9 cellular contexts compared by ENCODE assay signal in genomic region chr12:49342914-49343731, GRCh38. TPM values are rescaled to one million over a fixed set of nuclear protein-coding genes. Genes with fewer than 3 reads are reported as not detected.
A peak's percentile ranks its signal among the peaks of the same experiment; 100 is the strongest.
DNase-seq lines count a peak whose midpoint lies in the region; ATAC-seq and TF ChIP-seq lines count a peak whose summit lies in the region.
"Had no signal": no experiment of that assay in that cellular context is flagged by ENCODE, and none has a peak within 500 bp of the region (broad histone marks: within the 10 kb centered on the region; RNA-seq: fewer than 3 reads in every experiment).

No MANE protein-coding gene starts in this region.

- peak overlapping the region; percentile 26; the same call in 1 of the 2 replicates for H3K4me2 ChIP-seq in PC-9

- H3K4me3 ChIP-seq in PC-9, result no peak overlapping the region
- H3K4me3 ChIP-seq in duodenal mucosa (ENCODE audit: low read depth in 1 of 2, low read length in 2 of 2), result peak overlapping the region; percentile 51 to 60

- peaks cover 26% of the 10 kb centered on the region for H3K4me1 ChIP-seq in PC-9 (replicated peaks; ENCODE audit: insufficient read depth)
- peaks cover 51 to 59% of the 10 kb centered on the region in 2 donors for H3K4me1 ChIP-seq in duodenal mucosa (ENCODE audit: control insufficient read depth in 1 of 2, insufficient read depth in 2 of 2, low read length in 2 of 2)

- peaks cover 45% of the 10 kb centered on the region for H3K27me3 ChIP-seq in PC-9 (ENCODE audit: insufficient read depth, low read depth)
- H3K27me3 ChIP-seq in duodenal mucosa (ENCODE audit: control insufficient read depth in 1 of 2, insufficient read depth in 2 of 2, low read length in 2 of 2), result peaks cover 37 to 44% of the 10 kb centered on the region in 2 donors

- BruUV-seq in PC-9 (replicated peaks; lab: Mats Ljungman, UMichigan), result no TSS peak

- no peaks in the 10 kb centered on the region for H3K36me3 ChIP-seq in PC-9 (ENCODE audit: low read depth)
- H3K36me3 ChIP-seq in duodenal mucosa (ENCODE audit: control insufficient read depth in 1 of 2, insufficient read depth in 2 of 2, low read length in 2 of 2), result no peaks in the 10 kb centered on the region

- no peaks in the 10 kb centered on the region for H3K9me3 ChIP-seq in PC-9 (ENCODE audit: insufficient read depth, low read depth)
- H3K9me3 ChIP-seq in duodenal mucosa (ENCODE audit: control insufficient read depth in 1 of 2, low read length in 2 of 2), result no peaks in the 10 kb centered on the region

- peaks cover 12% of the 10 kb centered on the region; the same call in 1 of the 2 replicates for H3F3A ChIP-seq in PC-9 (ENCODE audit: insufficient read depth, low read depth)

- CTCF ChIA-PET in PC-9 (lab: Charles Lee), result interaction anchor here (0.6 to 1.2 kb wide), 3 partner anchors 12 to 77 kb away, joined by 3 to 6 read pairs (median 4); no protein-coding TSS in a partner anchor

- no peaks in the 10 kb centered on the region for H3K9me2 ChIP-seq in PC-9 (ENCODE audit: insufficient read depth)

- peak overlapping the region in 1 of 2 donors; percentile 38 for H3K9ac ChIP-seq in duodenal mucosa (ENCODE audit: low read depth in 1 of 2, low read length in 2 of 2)

- no peaks in the 10 kb centered on the region for H4K20me1 ChIP-seq in PC-9 (ENCODE audit: insufficient read depth)

- DNase-seq in GM10266 (ENCODE audit: extremely low spot score), result peak; percentile 57
- DNase-seq in PC-9, result no peak
- no peak for DNase-seq in omental fat pad (ENCODE audit: low spot score)
- no peak for DNase-seq in NK-92 (lab: John Stamatoyannopoulos, UW; ENCODE audit: unreplicated experiment)
- no peak for DNase-seq in T1000 (lab: John Stamatoyannopoulos, UW)
- DNase-seq in dermis blood vessel endothelial cell, result no peak
- DNase-seq in SIG-M5 treated with dmso at 0.1 percent for 504 hours (lab: John Stamatoyannopoulos, UW; ENCODE audit: unreplicated experiment), result no peak

- H3K79me2 ChIP-seq in PC-9 (ENCODE audit: low read depth), result no peaks in the 10 kb centered on the region

- no peak overlapping the region for H3K27ac ChIP-seq in PC-9
- H3K27ac ChIP-seq in duodenal mucosa (ENCODE audit: low read depth, low read length), result no peak overlapping the region

- POLR2A ChIA-PET in PC-9 (lab: Charles Lee; ENCODE audit: unreplicated experiment), result interaction anchor here (0.6 kb wide), 1 partner anchor 100 kb away, joined by 7 read pairs; no protein-coding TSS in a partner anchor

- intact Hi-C loops in PC-9 (cut with micrococcal nuclease; ENCODE audit: unreplicated experiment), result loop anchor here (5.0 kb wide), 1 partner anchor 281 kb away; the partner anchor contains the start of gene KMT2D

- ATAC-seq in omental fat pad (ENCODE audit: low FRiP score), result peak; percentile 38

- TF ChIP-seq CTCF in GM10266 (IDR thresholded peaks at IDR 0.05; ENCODE audit: control insufficient read depth, insufficient read depth, low read depth, missing control alignments), result no peak
- no peak for TF ChIP-seq CTCF in PC-9 (conservative IDR thresholded peaks at IDR 0.05)
- TF ChIP-seq CTCF in omental fat pad (IDR thresholded peaks at IDR 0.05), result no peak

- no peak overlapping the region for H2AFZ ChIP-seq in PC-9

RNA-seq across cellular contexts. Expression of gene DNAJC22, which starts 3.6 kb away (rescaled TPM):
- total RNA-seq in PC-9 (2021) (3.7 and 4.7 TPM in 2 replicates), omental fat pad (1 to 10 TPM in 3 of 4 donors, not detected in 1; 1.8 to 9.2 (median 3.0) TPM), dermis blood vessel endothelial cell (0.85 and 1.1 TPM in 2 replicates)

RNA-seq across cellular contexts. Expression of gene C1QL4, which starts 6.1 kb away (rescaled TPM):
- total RNA-seq in PC-9 (2021) (0.18 and 0.22 TPM in 2 replicates), omental fat pad (1 to 10 TPM in 1 of 4 donors, under 1 TPM in 1, not detected in 2; 0.65 to 1.1 TPM), dermis blood vessel endothelial cell (under 0.01 TPM in 1 of 2 replicates, not detected in the other)
- total RNA-seq: kidney epithelial cell had no signal

RNA-seq across cellular contexts. Expression of gene TROAP, which starts 20.1 kb away (rescaled TPM):
- total RNA-seq in PC-9 (2021), result 79.4 and 79.9 TPM in 2 replicates
- 1 to 10 TPM in 1 of 4 donors, under 1 TPM in 1, not detected in 2; 0.37 to 1.6 TPM for total RNA-seq in omental fat pad
- total RNA-seq in dermis blood vessel endothelial cell, result 4.3 and 14.6 TPM in 2 replicates

RNA-seq across cellular contexts. Expression of gene SPATS2, which starts 24.1 kb away (rescaled TPM):
- total RNA-seq in PC-9 (2021), result 65.1 and 84.3 TPM in 2 replicates
- total RNA-seq in omental fat pad, result 10 to 100 TPM in 2 of 4 donors, 1 to 10 TPM in 2; 8.0 to 16.2 (median 9.7) TPM
- 23.0 and 30.2 TPM in 2 replicates for total RNA-seq in dermis blood vessel endothelial cell

RNA-seq across cellular contexts. Expression of gene PRPH, which starts 48.2 kb away (rescaled TPM):
- total RNA-seq in PC-9 (2021) (0.46 and 0.60 TPM in 2 replicates), omental fat pad (1 to 10 TPM; 1.3 to 4.4 (median 2.7) TPM), dermis blood vessel endothelial cell (not detected in 2 replicates)
